Comparison of ENCODE assay signal across 16 cellular contexts in the genomic region with DNA sequence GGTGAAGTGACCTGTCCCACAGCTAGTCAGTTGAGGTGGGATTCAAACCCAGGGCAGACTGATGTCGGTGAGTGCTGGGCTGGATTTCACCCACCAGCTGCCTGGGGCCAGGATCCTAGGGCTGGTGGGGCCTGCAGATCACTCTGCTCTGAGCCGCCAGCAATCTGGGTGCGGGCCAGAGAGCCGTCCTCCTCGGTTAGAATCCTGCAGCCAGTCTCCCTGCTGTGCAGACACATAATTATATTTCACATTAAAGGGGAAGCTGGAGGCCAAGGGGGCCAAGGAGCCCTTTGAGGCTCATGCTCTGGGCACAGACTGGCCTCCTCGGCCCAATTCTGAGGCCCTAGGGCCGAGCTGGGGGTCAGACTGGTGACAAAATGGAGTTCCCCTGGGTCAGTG. TPM values are rescaled to one million over a fixed set of nuclear protein-coding genes. Genes with fewer than 3 reads are reported as not detected.
"Had no signal": no experiment of that assay in that cellular context is flagged by ENCODE, and none has a peak within 500 bp of the region (broad histone marks: within the 10 kb centered on the region; RNA-seq: fewer than 3 reads in every experiment).

No MANE protein-coding gene starts in this region.

- H3K27ac Mint-ChIP-seq: activated CD8-positive, alpha-beta T cell treated with anti-CD3 and anti-CD28 coated beads, Interleukin-2, amount 10 ng/mL, durations not matched to agents 7 days and 5 days; activated T-helper 1 cell treated with anti-CD3 and anti-CD28 coated beads, Interleukin-12 subunit alpha, Interleukin-12 subunit beta, Interleukin-2, Interleukin-4 antibody, amounts not matched to agents 30 ng/mL and 10 ng/mL and 1 ng/mL, durations not matched to agents 14 hours and 24 hours and 36 hours; stimulated activated naive CD8-positive, alpha-beta T cell treated with anti-CD3 and anti-CD28 coated beads, Interleukin-15, amount 100 ng/mL, for 72 hours; T-cell had no signal

- H3K9me3 ChIP-seq: breast epithelium, lower lobe of right lung, ovary had no signal

- H3K27me3 ChIP-seq: ovary had no signal

- H3K9me3 Mint-ChIP-seq: activated T-helper 1 cell treated with anti-CD3 and anti-CD28 coated beads, Interleukin-12 subunit alpha, Interleukin-12 subunit beta, Interleukin-2, Interleukin-4 antibody, amounts not matched to agents 30 ng/mL and 10 ng/mL and 1 ng/mL, durations not matched to agents 14 hours and 24 hours and 36 hours; naive B cell; stimulated activated naive CD8-positive, alpha-beta T cell treated with anti-CD3 and anti-CD28 coated beads, Interleukin-15, amount 100 ng/mL, for 72 hours; T-cell had no signal

- H3K27ac ChIP-seq: breast epithelium, lower lobe of right lung, ovary, WERI-Rb-1 had no signal

- H3K36me3 Mint-ChIP-seq: naive B cell, T-cell had no signal

- H3K4me3 ChIP-seq: ovary had no signal

- H3K4me3 Mint-ChIP-seq: activated CD8-positive, alpha-beta T cell treated with anti-CD3 and anti-CD28 coated beads, Interleukin-2, amount 10 ng/mL, durations not matched to agents 7 days and 5 days; activated T-helper 1 cell treated with anti-CD3 and anti-CD28 coated beads, Interleukin-12 subunit alpha, Interleukin-12 subunit beta, Interleukin-2, Interleukin-4 antibody, amounts not matched to agents 30 ng/mL and 10 ng/mL and 1 ng/mL, durations not matched to agents 14 hours and 24 hours and 36 hours had no signal

- H3K36me3 ChIP-seq: breast epithelium, lower lobe of right lung, ovary, WERI-Rb-1 had no signal

- ATAC-seq: activated CD8-positive, alpha-beta T cell treated with anti-CD3 and anti-CD28 coated beads, Interleukin-2, amount 10 ng/mL, durations not matched to agents 7 days and 5 days; esophagus mucosa; lower lobe of right lung; stimulated activated naive CD8-positive, alpha-beta T cell treated with anti-CD3 and anti-CD28 coated beads, Interleukin-15, amount 100 ng/mL, for 72 hours; T-cell had no signal

- DNase-seq: activated CD4-positive, alpha-beta T cell treated with anti-CD3 and anti-CD28 coated beads for 48 hours; activated CD8-positive, alpha-beta memory T cell treated with anti-CD3 and anti-CD28 coated beads, Interleukin-2, amount 50 U/mL, for 48 hours; activated CD8-positive, alpha-beta T cell treated with anti-CD3 and anti-CD28 coated beads, Interleukin-2, amount 10 ng/mL, durations not matched to agents 7 days and 5 days; activated naive CD4-positive, alpha-beta T cell treated with anti-CD3 and anti-CD28 coated beads, Interleukin-2, amount 50 U/mL, for 16 hours; lower lobe of right lung; naive B cell; ovary; stimulated activated CD4-positive, alpha-beta T cell treated with anti-CD3 and anti-CD28 coated beads, Interleukin-4, amount 100 ng/mL, for 1 hour; stimulated activated CD8-positive, alpha-beta memory T cell treated with anti-CD3 and anti-CD28 coated beads, Interleukin-4, amount 100 ng/mL, for 48 hours; stimulated activated naive CD8-positive, alpha-beta T cell treated with anti-CD3 and anti-CD28 coated beads, Interleukin-15, amount 100 ng/mL, for 72 hours; T-cell; T1000; WERI-Rb-1 had no signal

RNA-seq across cellular contexts. Expression of a gene that starts 1.0 kb away (rescaled TPM):
- total RNA-seq: activated CD8-positive, alpha-beta T cell treated with anti-CD3 and anti-CD28 coated beads, Interleukin-2, amount 10 ng/mL, durations not matched to agents 7 days and 5 days; activated T-helper 1 cell treated with anti-CD3 and anti-CD28 coated beads, Interleukin-12 subunit alpha, Interleukin-12 subunit beta, Interleukin-2, Interleukin-4 antibody, amounts not matched to agents 30 ng/mL and 10 ng/mL and 1 ng/mL, durations not matched to agents 14 hours and 24 hours and 36 hours; esophagus mucosa had no signal
